Comparison of ENCODE assay signal across 30 cellular contexts in the genomic region with DNA sequence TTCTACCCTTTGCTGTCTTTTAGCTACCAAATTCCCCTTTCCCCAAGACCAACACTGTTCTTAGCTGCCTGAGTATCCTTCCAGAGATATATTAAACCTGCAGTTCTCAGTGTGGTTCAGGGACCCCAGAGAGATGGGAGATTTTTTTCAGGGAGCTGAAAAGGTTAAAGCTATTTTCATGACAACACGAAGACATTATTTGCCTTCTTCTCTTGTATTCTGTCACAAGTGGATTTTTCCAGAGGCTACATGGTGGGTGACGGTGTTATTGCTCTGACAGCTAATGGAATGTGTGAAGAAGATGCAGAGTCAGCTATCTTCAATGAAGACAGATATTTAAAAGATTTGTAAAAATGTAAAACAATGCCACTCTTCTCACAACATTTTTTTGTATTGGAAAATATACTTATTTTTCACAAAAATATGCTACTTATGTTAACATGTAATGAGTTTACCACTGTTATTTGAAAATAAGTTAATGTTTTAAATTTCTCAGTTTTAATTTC.
"Had no signal": no experiment of that assay in that cellular context is flagged by ENCODE, and none has a peak within 500 bp of the region (broad histone marks: within the 10 kb centered on the region; RNA-seq: fewer than 3 reads in every experiment).

No MANE protein-coding gene starts in this region.

- H3K9me3 Mint-ChIP-seq: activated CD4-positive, alpha-beta memory T cell treated with anti-CD3 and anti-CD28 coated beads, Interleukin-2, amount 10 ng/mL, durations not matched to agents 7 days and 5 days; activated CD4-positive, alpha-beta T cell treated with anti-CD3 and anti-CD28 coated beads, Interleukin-2, amount 10 ng/mL, durations not matched to agents 7 days and 5 days; activated naive CD4-positive, alpha-beta T cell treated with anti-CD3 and anti-CD28 coated beads, Interleukin-2, amount 10 ng/mL, durations not matched to agents 7 days and 5 days; activated naive CD4-positive, alpha-beta T cell treated with anti-CD3 and anti-CD28 coated beads, Interleukin-2, amount 50 U/mL, for 72 hours; activated T-cell treated with anti-CD3 and anti-CD28 coated beads, Interleukin-2, amount 50 U/mL, for 24 hours; activated T-cell treated with anti-CD3 and anti-CD28 coated beads, Interleukin-2, amount 50 U/mL, for 72 hours; WTC11 had no signal

- H3K4me3 Mint-ChIP-seq: activated CD4-positive, alpha-beta memory T cell treated with anti-CD3 and anti-CD28 coated beads, Interleukin-2, amount 10 ng/mL, durations not matched to agents 7 days and 5 days; activated CD4-positive, alpha-beta T cell treated with anti-CD3 and anti-CD28 coated beads, Interleukin-2, amount 10 ng/mL, durations not matched to agents 7 days and 5 days; activated naive CD4-positive, alpha-beta T cell treated with anti-CD3 and anti-CD28 coated beads, Interleukin-2, amount 10 ng/mL, durations not matched to agents 7 days and 5 days; activated naive CD8-positive, alpha-beta T cell treated with anti-CD3 and anti-CD28 coated beads, Interleukin-2, amount 10 ng/mL, durations not matched to agents 7 days and 5 days; activated T-cell treated with anti-CD3 and anti-CD28 coated beads, Interleukin-2, amount 50 U/mL, for 24 hours; activated T-cell treated with anti-CD3 and anti-CD28 coated beads, Interleukin-2, amount 50 U/mL, for 72 hours; brain; WTC11 had no signal

- H3K9me3 ChIP-seq: ascending aorta, breast epithelium, colonic mucosa had no signal

- H3K36me3 ChIP-seq: ascending aorta, breast epithelium, cardiac muscle cell, colonic mucosa had no signal

- FAIRE-seq: endometrium, frontal cortex had no signal

- H3K27me3 Mint-ChIP-seq: activated CD4-positive, alpha-beta memory T cell treated with anti-CD3 and anti-CD28 coated beads, Interleukin-2, amount 10 ng/mL, durations not matched to agents 7 days and 5 days; activated CD4-positive, alpha-beta T cell treated with anti-CD3 and anti-CD28 coated beads, Interleukin-2, amount 10 ng/mL, durations not matched to agents 7 days and 5 days; activated naive CD4-positive, alpha-beta T cell treated with anti-CD3 and anti-CD28 coated beads, Interleukin-2, amount 10 ng/mL, durations not matched to agents 7 days and 5 days; activated naive CD8-positive, alpha-beta T cell treated with anti-CD3 and anti-CD28 coated beads, Interleukin-2, amount 10 ng/mL, durations not matched to agents 7 days and 5 days; activated T-cell treated with anti-CD3 and anti-CD28 coated beads, Interleukin-2, amount 50 U/mL, for 24 hours; brain had no signal

- H3K4me1 Mint-ChIP-seq: activated CD4-positive, alpha-beta memory T cell treated with anti-CD3 and anti-CD28 coated beads, Interleukin-2, amount 10 ng/mL, durations not matched to agents 7 days and 5 days; activated CD4-positive, alpha-beta T cell treated with anti-CD3 and anti-CD28 coated beads, Interleukin-2, amount 10 ng/mL, durations not matched to agents 7 days and 5 days; activated naive CD4-positive, alpha-beta T cell treated with anti-CD3 and anti-CD28 coated beads, Interleukin-2, amount 10 ng/mL, durations not matched to agents 7 days and 5 days had no signal

- DNase-seq: activated CD4-positive, alpha-beta memory T cell treated with anti-CD3 and anti-CD28 coated beads, Interleukin-2, amount 10 ng/mL, durations not matched to agents 7 days and 5 days; activated CD4-positive, alpha-beta T cell treated with anti-CD3 and anti-CD28 coated beads for 1 hour; activated CD4-positive, alpha-beta T cell treated with anti-CD3 and anti-CD28 coated beads for 4 hours; activated CD4-positive, alpha-beta T cell treated with anti-CD3 and anti-CD28 coated beads, Interleukin-2, amount 10 ng/mL, durations not matched to agents 7 days and 5 days; activated CD4-positive, alpha-beta T cell treated with anti-CD3 and anti-CD28 coated beads, Interleukin-2, amount 50 U/mL, for 4 hours; activated CD8-positive, alpha-beta memory T cell treated with anti-CD3 and anti-CD28 coated beads, Interleukin-2, amount 50 U/mL, for 48 hours; activated gamma-delta T cell; activated naive CD4-positive, alpha-beta T cell; activated naive CD4-positive, alpha-beta T cell treated with anti-CD3 and anti-CD28 coated beads, Interleukin-2, amount 10 ng/mL, durations not matched to agents 7 days and 5 days; activated naive CD8-positive, alpha-beta T cell treated with anti-CD3 and anti-CD28 coated beads, Interleukin-2, amount 10 ng/mL, durations not matched to agents 7 days and 5 days; activated T-cell treated with anti-CD3 and anti-CD28 coated beads for 4 hours; activated T-cell treated with anti-CD3 and anti-CD28 coated beads, Interleukin-2, amount 50 U/mL, for 24 hours; activated T-cell treated with anti-CD3 and anti-CD28 coated beads, Interleukin-2, amount 50 U/mL, for 72 hours; central memory CD4-positive, alpha-beta T cell; cerebellar nuclear complex; colonic mucosa; effector CD8-positive, alpha-beta T cell; foreskin fibroblast; head of caudate nucleus; T-helper 2 cell had no signal

- H3K27ac Mint-ChIP-seq: activated CD4-positive, alpha-beta memory T cell treated with anti-CD3 and anti-CD28 coated beads, Interleukin-2, amount 10 ng/mL, durations not matched to agents 7 days and 5 days; activated CD4-positive, alpha-beta T cell treated with anti-CD3 and anti-CD28 coated beads, Interleukin-2, amount 10 ng/mL, durations not matched to agents 7 days and 5 days; activated naive CD4-positive, alpha-beta T cell treated with anti-CD3 and anti-CD28 coated beads, Interleukin-2, amount 10 ng/mL, durations not matched to agents 7 days and 5 days; activated naive CD4-positive, alpha-beta T cell treated with anti-CD3 and anti-CD28 coated beads, Interleukin-2, amount 50 U/mL, for 72 hours; activated naive CD8-positive, alpha-beta T cell treated with anti-CD3 and anti-CD28 coated beads, Interleukin-2, amount 10 ng/mL, durations not matched to agents 7 days and 5 days; activated T-cell treated with anti-CD3 and anti-CD28 coated beads, Interleukin-2, amount 50 U/mL, for 24 hours; activated T-cell treated with anti-CD3 and anti-CD28 coated beads, Interleukin-2, amount 50 U/mL, for 72 hours; WTC11 had no signal

- H3K4me1 ChIP-seq: ascending aorta, breast epithelium, colonic mucosa had no signal

- ATAC-seq: activated naive CD4-positive, alpha-beta T cell treated with anti-CD3 and anti-CD28 coated beads, Interleukin-2, amount 50 U/mL, for 72 hours; activated T-cell treated with anti-CD3 and anti-CD28 coated beads, Interleukin-2, amount 50 U/mL, for 72 hours; esophagus mucosa; WTC11 had no signal

- H3K27ac ChIP-seq: ascending aorta, breast epithelium, cardiac muscle cell, colonic mucosa, VCaP had no signal

- H3K4me3 ChIP-seq: ascending aorta, breast epithelium, cardiac muscle cell, colonic mucosa had no signal

- H3K27me3 ChIP-seq: ascending aorta, breast epithelium, cardiac muscle cell, colonic mucosa had no signal
